ENCODE assay signal across 19 cellular contexts in genomic region chr14:105005929-105006830, GRCh38. TPM values are rescaled to one million over a fixed set of nuclear protein-coding genes. Genes with fewer than 3 reads are reported as not detected.
DNase-seq lines count a peak whose midpoint lies in the region; ATAC-seq, FAIRE-seq and TF ChIP-seq lines count a peak whose summit lies in the region.
"Had no signal": no experiment of that assay in that cellular context is flagged by ENCODE, and none has a peak within 500 bp of the region (broad histone marks: within the 10 kb centered on the region; RNA-seq: fewer than 3 reads in every experiment).

No MANE protein-coding gene starts in this region.

- TF ChIP-seq EP300 in A549 (IDR thresholded peaks at IDR 0.05) = no peak

- H3K9me3 Mint-ChIP-seq in activated naive CD8-positive, alpha-beta T cell treated with anti-CD3 and anti-CD28 coated beads, Interleukin-2, amount 50 U/mL, for 24 hours = no peaks in the 10 kb centered on the region
- H3K9me3 Mint-ChIP-seq: CD8-positive, alpha-beta T cell; mesothelial cell of epicardium had no signal

- TF ChIP-seq POLR2A in A549 (IDR thresholded peaks at IDR 0.05; ENCODE audit: low read length) = no peak
- TF ChIP-seq POLR2A in GM12892 (IDR thresholded peaks at IDR 0.05; ENCODE audit: low read depth, low read length) = peak; percentile 38; the same call in 1 of the 2 replicates

- H3K4me1 Mint-ChIP-seq in activated naive CD8-positive, alpha-beta T cell treated with anti-CD3 and anti-CD28 coated beads, Interleukin-2, amount 50 U/mL, for 24 hours = peaks cover 6% of the 10 kb centered on the region
- H3K4me1 Mint-ChIP-seq: mesothelial cell of epicardium had no signal

- no peak for TF ChIP-seq RAD21 in A549 (conservative IDR thresholded peaks at IDR 0.05 in 1 of 2, IDR thresholded peaks at IDR 0.05 in 1 of 2)

- H3K36me3 Mint-ChIP-seq in activated naive CD8-positive, alpha-beta T cell treated with anti-CD3 and anti-CD28 coated beads, Interleukin-2, amount 50 U/mL, for 24 hours (ENCODE audit: low read depth) = peaks cover 20% of the 10 kb centered on the region

- no peak overlapping the region for H2BK120ac ChIP-seq in neuronal stem cell (ENCODE audit: low read depth, low read length)

- no peak overlapping the region for H2AK5ac ChIP-seq in neuronal stem cell (ENCODE audit: low read depth, low read length)

- H2BK15ac ChIP-seq in neuronal stem cell (ENCODE audit: low read length) = no peak overlapping the region

- peak overlapping the region; percentile 89 for H3K23ac ChIP-seq in neuronal stem cell (ENCODE audit: low read depth, low read length, poor library complexity)

- H2AFZ ChIP-seq in neuronal stem cell (ENCODE audit: low read length) = no peak overlapping the region

- H3K4me2 ChIP-seq in A549 (no peak overlapping the region), neuronal stem cell (ENCODE audit: insufficient read depth, low read length, poor library complexity, severe bottlenecking) (no peak overlapping the region)

- peak overlapping the region; percentile 44 for H3K9ac ChIP-seq in neuronal stem cell (ENCODE audit: low read depth, low read length, poor library complexity)

- no peaks in the 10 kb centered on the region for H3K27me3 Mint-ChIP-seq in activated naive CD8-positive, alpha-beta T cell treated with anti-CD3 and anti-CD28 coated beads, Interleukin-2, amount 50 U/mL, for 24 hours

- TF ChIP-seq CTCF in A549 (IDR thresholded peaks at IDR 0.05) = no peak

- H3K18ac ChIP-seq in neuronal stem cell (ENCODE audit: low read length) = peak overlapping the region; percentile 71

- H3K4me3 ChIP-seq in A549 = no peak overlapping the region
- H3K4me3 ChIP-seq in neuronal stem cell (ENCODE audit: low read length in 2 of 2) = no peak overlapping the region
- H3K4me3 ChIP-seq: esophagus squamous epithelium, MG63, SK-N-MC, testis had no signal

- H3K27ac ChIP-seq in A549 (no peak overlapping the region), neuronal stem cell (replicated peaks; ENCODE audit: low read length) (peak overlapping the region; percentile 49)
- H3K27ac ChIP-seq: esophagus squamous epithelium, SK-N-MC, testis had no signal

- 88% methylated on average over 16 of the region's 21 CpGs for WGBS in A549 (ENCODE audit: missing lambda C conversion rate)
- no CpG with 5 or more reads among the region's 21 CpGs for WGBS in neuronal stem cell (ENCODE audit: extremely low coverage in 2 of 2, insufficient read length in 2 of 2, insufficient replicate concordance in 1 of 2), 2 donors

- no peaks in the 10 kb centered on the region for H3K27me3 ChIP-seq in neuronal stem cell (ENCODE audit: control insufficient read depth in 3 of 3, insufficient read depth in 3 of 3, low read depth in 1 of 3, low read length in 3 of 3)
- H3K27me3 ChIP-seq: esophagus squamous epithelium, MG63, testis had no signal

- H3K36me3 ChIP-seq in neuronal stem cell (replicated peaks in 1 of 2; ENCODE audit: control insufficient read depth in 2 of 2, insufficient read depth in 2 of 2, low read length in 2 of 2) = peaks cover 28 to 53% of the 10 kb centered on the region in 2 donors

- no peaks in the 10 kb centered on the region for H3K4me1 ChIP-seq in A549
- no peaks in the 10 kb centered on the region for H3K4me1 ChIP-seq in neuronal stem cell (ENCODE audit: control insufficient read depth in 2 of 2, insufficient read depth in 1 of 2, low read depth in 1 of 2, low read length in 2 of 2)
- H3K4me1 ChIP-seq: testis had no signal

- peak; percentile 47 to 51 for ATAC-seq in A549
- ATAC-seq in activated naive CD8-positive, alpha-beta T cell treated with anti-CD3 and anti-CD28 coated beads, Interleukin-2, amount 50 U/mL, for 24 hours = peak; percentile 20
- ATAC-seq in HG03280 (IDR thresholded peaks at IDR 0.05; ENCODE audit: unreplicated experiment) = no peak
- ATAC-seq: CD8-positive, alpha-beta T cell had no signal

- H3K14ac ChIP-seq in neuronal stem cell (ENCODE audit: low read length) = peak overlapping the region; percentile 21

- H3K4ac ChIP-seq in neuronal stem cell (ENCODE audit: low read length) = no peak overlapping the region

- no peak for DNase-seq in A549 (ENCODE audit: low read depth in 1 of 2, low spot score in 1 of 2)
- DNase-seq in GM12892 (ENCODE audit: insufficient read length) = no peak
- DNase-seq in activated naive CD8-positive, alpha-beta T cell treated with anti-CD3 and anti-CD28 coated beads, Interleukin-2, amount 50 U/mL, for 24 hours = no peak
- no peak for DNase-seq in neuronal stem cell (ENCODE audit: low spot score)
- no peak for DNase-seq in SK-N-DZ (ENCODE audit: low spot score)
- no peak for DNase-seq in effector CD8-positive, alpha-beta T cell (lab: John Stamatoyannopoulos, UW)
- DNase-seq: activated CD4-positive, CD25-positive, alpha-beta regulatory T cell treated with anti-CD3 and anti-CD28 coated beads, Interleukin-2, amount 50 U/mL, for 72 hours; CD8-positive, alpha-beta T cell; cerebellar nuclear complex; DMS79; esophagus squamous epithelium; kidney glomerular epithelial cell; MG63; NCI-H1436 treated with DMSO at 0.1 percent for 48 hours; NCI-H2171 treated with DMSO at 0.1 percent for 48 hours; testis had no signal

- H3K9me3 ChIP-seq in A549 (no peaks in the 10 kb centered on the region), neuronal stem cell (replicated peaks in 1 of 2; ENCODE audit: control insufficient read depth in 2 of 2, insufficient read depth in 1 of 2, low read depth in 1 of 2, low read length in 2 of 2) (no peaks in the 10 kb centered on the region)
- H3K9me3 ChIP-seq: esophagus squamous epithelium, MG63, testis had no signal

- peak overlapping the region; percentile 24 for H2BK5ac ChIP-seq in neuronal stem cell (ENCODE audit: low read length)

- no peak overlapping the region for H3K27ac Mint-ChIP-seq in activated naive CD8-positive, alpha-beta T cell treated with anti-CD3 and anti-CD28 coated beads, Interleukin-2, amount 50 U/mL, for 24 hours
- H3K27ac Mint-ChIP-seq: CD8-positive, alpha-beta T cell; mesothelial cell of epicardium had no signal

- H2BK12ac ChIP-seq in neuronal stem cell (ENCODE audit: low read length) = no peak overlapping the region

- no peak overlapping the region for H4K91ac ChIP-seq in neuronal stem cell (ENCODE audit: low read depth, low read length, poor library complexity)

- CTCF ChIA-PET in A549 (lab: Yijun Ruan, JAX) = interaction anchor here (1.0 to 8.8 kb wide), 9 partner anchors 6 to 238 kb away, joined by 3 to 70 read pairs (median 5); no protein-coding TSS in a partner anchor

- no peak overlapping the region for H3K4me3 Mint-ChIP-seq in activated naive CD8-positive, alpha-beta T cell treated with anti-CD3 and anti-CD28 coated beads, Interleukin-2, amount 50 U/mL, for 24 hours
- H3K4me3 Mint-ChIP-seq: CD8-positive, alpha-beta T cell; mesothelial cell of epicardium had no signal

- H3K79me1 ChIP-seq in neuronal stem cell (ENCODE audit: low read depth, low read length) = peaks cover 9% of the 10 kb centered on the region

- no peak overlapping the region for H4K8ac ChIP-seq in neuronal stem cell (ENCODE audit: low read depth, low read length)

- FAIRE-seq in A549 (lab: Jason Lieb, UNC) = no peak
- FAIRE-seq in GM12892 (lab: Jason Lieb, UNC) = no peak

- POLR2A ChIA-PET in A549 (lab: Yijun Ruan, JAX) = interaction anchor here (0.6 to 1.4 kb wide), 2 partner anchors 15 to 32 kb away, joined by 3 to 4 read pairs; partner anchors contain the start of gene CDCA4

RNA-seq across cellular contexts. Expression of gene CDCA4, which starts 14.7 kb away (rescaled TPM):
- polyA plus RNA-seq in A549 (2011; rRNA removed) (19.5 and 24.2 TPM in 2 replicates), A549 (2017; fragmentation: RNase III; extraction: RNeasy Plus Mini Kit Qiagen cat#74134 plus additional on column Dnase treatment) (25.9 to 28.0 TPM (median 26.9 TPM) in 3 replicates)
- 42.8 and 52.7 TPM in 2 replicates for polyA plus RNA-seq in A549 (2012; cell fraction: cytosol; rRNA removed)
- polyA plus RNA-seq in A549 (2012; cell fraction: nucleus; rRNA removed) = 44.8 and 46.3 TPM in 2 replicates
- 16.6 and 20.0 TPM in 2 replicates for polyA minus RNA-seq in A549 (2011; rRNA and poly(A)+ RNA removed)
- polyA plus RNA-seq in GM12892 (2012; ENCODE audit: missing spikeins) = 35.4 TPM
- polyA plus RNA-seq in neuronal stem cell (2013, experiment 1 of 2) = 46.0 TPM
- 45.5 TPM for polyA plus RNA-seq in neuronal stem cell (2013, experiment 2 of 2)
- polyA plus RNA-seq in SK-N-DZ (2014; cell fraction: cytosol; rRNA removed) = 41.8 and 41.9 TPM in 2 replicates
- polyA plus RNA-seq in SK-N-DZ (2014; cell fraction: nucleus; rRNA removed) = 26.1 and 27.9 TPM in 2 replicates

RNA-seq across cellular contexts. Expression of gene CLBA1, which starts 20.6 kb away (rescaled TPM):
- polyA plus RNA-seq in A549 (2011; rRNA removed) (11.3 and 11.5 TPM in 2 replicates), A549 (2017; fragmentation: RNase III; extraction: RNeasy Plus Mini Kit Qiagen cat#74134 plus additional on column Dnase treatment) (10.7 to 12.5 TPM (median 12.0 TPM) in 3 replicates)
- polyA plus RNA-seq in A549 (2012; cell fraction: cytosol; rRNA removed) = 7.7 and 8.6 TPM in 2 replicates
- polyA plus RNA-seq in A549 (2012; cell fraction: nucleus; rRNA removed) = 14.0 and 16.7 TPM in 2 replicates
- polyA minus RNA-seq in A549 (2011; rRNA and poly(A)+ RNA removed) = 8.6 and 9.5 TPM in 2 replicates
- polyA plus RNA-seq in GM12892 (2012; ENCODE audit: missing spikeins) = 2.1 TPM
- polyA plus RNA-seq in neuronal stem cell (2013, experiment 1 of 2) = 6.1 TPM
- 6.0 TPM for polyA plus RNA-seq in neuronal stem cell (2013, experiment 2 of 2)
- polyA plus RNA-seq in SK-N-DZ (2014; cell fraction: cytosol; rRNA removed) = 1.4 and 2.6 TPM in 2 replicates
- 3.4 and 5.5 TPM in 2 replicates for polyA plus RNA-seq in SK-N-DZ (2014; cell fraction: nucleus; rRNA removed)

RNA-seq across cellular contexts. Expression of gene AHNAK2, which starts 28.0 kb away (rescaled TPM):
- polyA plus RNA-seq in A549 (2011; rRNA removed) (43.7 and 56.7 TPM in 2 replicates), A549 (2017; fragmentation: RNase III; extraction: RNeasy Plus Mini Kit Qiagen cat#74134 plus additional on column Dnase treatment) (34.4 to 46.5 TPM (median 43.3 TPM) in 3 replicates)
- polyA plus RNA-seq in A549 (2012; cell fraction: cytosol; rRNA removed) = 9.8 and 11.7 TPM in 2 replicates
- 65.0 and 74.3 TPM in 2 replicates for polyA plus RNA-seq in A549 (2012; cell fraction: nucleus; rRNA removed)
- 212 and 231 TPM in 2 replicates for polyA minus RNA-seq in A549 (2011; rRNA and poly(A)+ RNA removed)
- not detected for polyA plus RNA-seq in GM12892 (2012; ENCODE audit: missing spikeins)
- polyA plus RNA-seq in neuronal stem cell (2013, experiment 1 of 2) = 0.43 TPM
- polyA plus RNA-seq in neuronal stem cell (2013, experiment 2 of 2) = 0.46 TPM
- 0.02 TPM in 1 of 2 replicates, not detected in the other for polyA plus RNA-seq in SK-N-DZ (2014; cell fraction: cytosol; rRNA removed)
- polyA plus RNA-seq in SK-N-DZ (2014; cell fraction: nucleus; rRNA removed) = 0.35 TPM in 1 of 2 replicates, not detected in the other

RNA-seq across cellular contexts. Expression of gene GPR132, which starts 59.0 kb away (rescaled TPM):
- polyA plus RNA-seq in A549 (2011; rRNA removed) (0.19 and 0.49 TPM in 2 replicates), A549 (2017; fragmentation: RNase III; extraction: RNeasy Plus Mini Kit Qiagen cat#74134 plus additional on column Dnase treatment) (0.16 to 0.22 TPM (median 0.18 TPM) in 3 replicates)
- polyA plus RNA-seq in A549 (2012; cell fraction: cytosol; rRNA removed) = 0.12 and 0.39 TPM in 2 replicates
- polyA plus RNA-seq in A549 (2012; cell fraction: nucleus; rRNA removed) = 2.3 and 3.7 TPM in 2 replicates
- 0.62 and 0.73 TPM in 2 replicates for polyA minus RNA-seq in A549 (2011; rRNA and poly(A)+ RNA removed)
- 13.8 TPM for polyA plus RNA-seq in GM12892 (2012; ENCODE audit: missing spikeins)
- 0.13 TPM for polyA plus RNA-seq in neuronal stem cell (2013, experiment 1 of 2)
- polyA plus RNA-seq in neuronal stem cell (2013, experiment 2 of 2) = 0.08 TPM
- polyA plus RNA-seq in SK-N-DZ (2014; cell fraction: cytosol; rRNA removed) = not detected in 2 replicates
- not detected in 2 replicates for polyA plus RNA-seq in SK-N-DZ (2014; cell fraction: nucleus; rRNA removed)
